ENCODE assay signal across 9 cellular contexts in the genomic region with DNA sequence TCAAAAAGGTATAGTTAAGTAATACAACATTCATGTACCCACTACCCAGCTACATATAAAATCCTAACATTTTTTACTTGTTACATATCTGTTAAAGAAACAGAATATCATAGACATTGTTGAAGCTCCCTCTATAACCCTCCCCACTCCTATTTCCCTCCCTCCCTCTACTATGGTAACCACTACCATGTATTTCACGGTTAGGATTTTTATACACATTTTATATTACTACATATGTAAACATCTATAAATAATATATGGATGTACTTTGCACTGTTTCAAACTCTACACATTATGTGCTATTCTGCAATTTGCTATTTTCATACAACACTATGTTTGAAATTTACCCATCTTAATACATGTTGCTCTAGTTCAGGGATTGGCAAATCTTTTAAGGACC.
"Had no signal": no experiment of that assay in that cellular context is flagged by ENCODE, and none has a peak within 500 bp of the region (broad histone marks: within the 10 kb centered on the region; RNA-seq: fewer than 3 reads in every experiment).

No MANE protein-coding gene starts in this region.

- H2AFZ ChIP-seq: GM23248 had no signal

- H3K4me3 ChIP-seq: GM23248, HAP-1, K562 had no signal

- DNase-seq: GM23248, GOT3, H7, HFFc6, IMR-90, KG1 had no signal

- H3K9ac ChIP-seq: GM23248 had no signal

- H3K9me3 ChIP-seq: HAP-1 had no signal

- ATAC-seq: HCT116, K562 had no signal

- H3K27ac ChIP-seq: GM23248 had no signal

- H3K4me1 ChIP-seq: HAP-1 had no signal
